13 cellular contexts compared by ENCODE assay signal in the genomic region with DNA sequence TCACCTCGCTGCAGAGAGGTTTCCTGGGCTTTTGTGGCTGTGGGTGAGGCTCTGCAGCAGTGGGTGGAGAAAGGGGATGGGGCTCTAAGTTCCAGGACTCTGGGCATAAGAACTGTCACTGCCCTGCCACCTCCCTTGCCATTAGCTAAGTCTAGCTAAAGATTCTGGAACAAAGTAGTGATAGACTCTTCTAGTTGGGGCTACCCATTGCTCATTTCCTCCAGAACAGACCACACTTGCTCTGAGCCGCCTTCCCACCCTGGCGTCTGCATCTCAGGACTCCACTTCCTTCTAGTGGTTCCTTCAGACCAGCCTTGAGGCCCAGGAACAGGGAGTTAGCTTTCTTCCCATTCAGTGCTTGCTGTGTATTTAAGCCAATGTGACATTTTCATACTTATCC. TPM values are rescaled to one million over a fixed set of nuclear protein-coding genes. Genes with fewer than 3 reads are reported as not detected.
DNase-seq lines count a peak whose midpoint lies in the region; ATAC-seq and TF ChIP-seq lines count a peak whose summit lies in the region.
"Had no signal": no experiment of that assay in that cellular context is flagged by ENCODE, and none has a peak within 500 bp of the region (broad histone marks: within the 10 kb centered on the region; RNA-seq: fewer than 3 reads in every experiment).

No MANE protein-coding gene starts in this region.

- CTCF ChIA-PET in activated CD8-positive, alpha-beta memory T cell treated with anti-CD3 and anti-CD28 coated beads, Interleukin-2, amount 10 ng/mL, durations not matched to agents 7 days and 5 days (lab: Charles Lee) = interaction anchor here (0.9 to 1.0 kb wide), 3 partner anchors 61 to 418 kb away, joined by 3 read pairs; a partner anchor contains a TSS
- CTCF ChIA-PET in activated CD8-positive, alpha-beta T cell treated with anti-CD3 and anti-CD28 coated beads, Interleukin-2, amount 10 ng/mL, durations not matched to agents 7 days and 5 days (lab: Charles Lee) = interaction anchor here (0.5 to 0.6 kb wide), 2 partner anchors 129 to 374 kb away, joined by 3 to 4 read pairs; no protein-coding TSS in a partner anchor

- no peak for DNase-seq in activated CD8-positive, alpha-beta memory T cell treated with anti-CD3 and anti-CD28 coated beads, Interleukin-2, amount 10 ng/mL, durations not matched to agents 7 days and 5 days
- DNase-seq in activated CD8-positive, alpha-beta memory T cell treated with anti-CD3 and anti-CD28 coated beads for 24 hours = no peak
- DNase-seq in activated CD8-positive, alpha-beta T cell treated with anti-CD3 and anti-CD28 coated beads, Interleukin-2, amount 10 ng/mL, durations not matched to agents 7 days and 5 days = no peak
- DNase-seq in left lung (no peak), substantia nigra (lab: John Stamatoyannopoulos, UW) (peak in 8 of 49 donors; percentile 8 to 43 (median 10)), inferior parietal cortex (ENCODE audit: extremely low spot score) (no peak), Karpas-422 (no peak)
- DNase-seq: gastrocnemius medialis, kidney, NCI-H1092 treated with DMSO at 0.1 percent for 48 hours had no signal

- no peaks in the 10 kb centered on the region for H3K9me3 ChIP-seq in left lung
- no peaks in the 10 kb centered on the region for H3K9me3 ChIP-seq in Karpas-422 (ENCODE audit: low read length)
- H3K9me3 ChIP-seq: A549, gastrocnemius medialis, Peyer's patch had no signal

- no peaks in the 10 kb centered on the region for H3K36me3 Mint-ChIP-seq in activated CD8-positive, alpha-beta memory T cell treated with anti-CD3 and anti-CD28 coated beads, Interleukin-2, amount 10 ng/mL, durations not matched to agents 7 days and 5 days
- peaks cover 3% of the 10 kb centered on the region for H3K36me3 Mint-ChIP-seq in activated CD8-positive, alpha-beta T cell treated with anti-CD3 and anti-CD28 coated beads, Interleukin-2, amount 10 ng/mL, durations not matched to agents 7 days and 5 days (ENCODE audit: low read depth)

- H3K4me3 ChIP-seq in left lung = no peak overlapping the region
- H3K4me3 ChIP-seq in Karpas-422 (ENCODE audit: low read length) = no peak overlapping the region
- H3K4me3 ChIP-seq: A549, gastrocnemius medialis, Peyer's patch had no signal

- POLR2A ChIA-PET in activated CD8-positive, alpha-beta T cell treated with anti-CD3 and anti-CD28 coated beads, Interleukin-2, amount 10 ng/mL, durations not matched to agents 7 days and 5 days (lab: Charles Lee) = interaction anchor here (1.0 to 1.5 kb wide), 2 partner anchors 61 to 76 kb away, joined by 3 read pairs; a partner anchor contains a TSS

- no peak overlapping the region for H3K4me2 ChIP-seq in Karpas-422 (ENCODE audit: low read depth, low read length, poor library complexity, severe bottlenecking)
- H3K4me2 ChIP-seq: A549 had no signal

- H3K36me3 ChIP-seq in left lung = peaks cover 0 to 13% of the 10 kb centered on the region in 2 donors
- no peaks in the 10 kb centered on the region for H3K36me3 ChIP-seq in Karpas-422 (ENCODE audit: insufficient read depth, low read length)
- H3K36me3 ChIP-seq: gastrocnemius medialis, Peyer's patch had no signal

- H3K4me1 ChIP-seq in left lung (peaks cover 55 to 100% of the 10 kb centered on the region in 2 donors), Karpas-422 (ENCODE audit: low read length) (no peaks in the 10 kb centered on the region)

- no peak for TF ChIP-seq CTCF in left lung (IDR thresholded peaks at IDR 0.05)

- no peak overlapping the region for H2AFZ ChIP-seq in Karpas-422 (ENCODE audit: low read length)

- ATAC-seq in activated CD8-positive, alpha-beta memory T cell treated with anti-CD3 and anti-CD28 coated beads, Interleukin-2, amount 10 ng/mL, durations not matched to agents 7 days and 5 days = peak; percentile 57
- peak; percentile 40 for ATAC-seq in activated CD8-positive, alpha-beta T cell treated with anti-CD3 and anti-CD28 coated beads, Interleukin-2, amount 10 ng/mL, durations not matched to agents 7 days and 5 days
- ATAC-seq in left lung (peak; percentile 10), HG03432 (IDR thresholded peaks at IDR 0.05; ENCODE audit: unreplicated experiment) (no peak)
- ATAC-seq: A549, gastrocnemius medialis had no signal

- H3K9me3 Mint-ChIP-seq in activated CD8-positive, alpha-beta memory T cell treated with anti-CD3 and anti-CD28 coated beads, Interleukin-2, amount 10 ng/mL, durations not matched to agents 7 days and 5 days (ENCODE audit: low read depth) = no peaks in the 10 kb centered on the region
- no peaks in the 10 kb centered on the region for H3K9me3 Mint-ChIP-seq in activated CD8-positive, alpha-beta T cell treated with anti-CD3 and anti-CD28 coated beads, Interleukin-2, amount 10 ng/mL, durations not matched to agents 7 days and 5 days (ENCODE audit: insufficient read depth)

- no peaks in the 10 kb centered on the region for H3K27me3 Mint-ChIP-seq in activated CD8-positive, alpha-beta memory T cell treated with anti-CD3 and anti-CD28 coated beads, Interleukin-2, amount 10 ng/mL, durations not matched to agents 7 days and 5 days
- no peaks in the 10 kb centered on the region for H3K27me3 Mint-ChIP-seq in activated CD8-positive, alpha-beta T cell treated with anti-CD3 and anti-CD28 coated beads, Interleukin-2, amount 10 ng/mL, durations not matched to agents 7 days and 5 days (ENCODE audit: low read depth)

- peak overlapping the region in 1 of 2 donors; percentile 73 for H3K27ac ChIP-seq in left lung
- peak overlapping the region; percentile 50 for H3K27ac ChIP-seq in substantia nigra (ENCODE audit: low read depth, low read length, poor library complexity, severe bottlenecking)
- no peak overlapping the region for H3K27ac ChIP-seq in Karpas-422 (ENCODE audit: low read length)
- H3K27ac ChIP-seq: A549, gastrocnemius medialis had no signal

- no peak overlapping the region for H3K9ac ChIP-seq in Karpas-422 (ENCODE audit: low read length)

- H4K20me1 ChIP-seq in Karpas-422 (ENCODE audit: insufficient read depth, low read depth, low read length) = no peaks in the 10 kb centered on the region

- no peaks in the 10 kb centered on the region for H3K9me2 ChIP-seq in Karpas-422 (replicated peaks; ENCODE audit: insufficient read depth, low read length)

- H3K27me3 ChIP-seq in left lung = no peaks in the 10 kb centered on the region
- no peaks in the 10 kb centered on the region for H3K27me3 ChIP-seq in Karpas-422 (ENCODE audit: low read length)
- H3K27me3 ChIP-seq: gastrocnemius medialis, Peyer's patch had no signal

- H3K79me2 ChIP-seq in Karpas-422 (ENCODE audit: low read length) = no peaks in the 10 kb centered on the region

- intact Hi-C loops in left lung (cut with DNase I) = no loop called here

- no peak overlapping the region for H3K27ac Mint-ChIP-seq in activated CD8-positive, alpha-beta memory T cell treated with anti-CD3 and anti-CD28 coated beads, Interleukin-2, amount 10 ng/mL, durations not matched to agents 7 days and 5 days
- H3K27ac Mint-ChIP-seq in activated CD8-positive, alpha-beta T cell treated with anti-CD3 and anti-CD28 coated beads, Interleukin-2, amount 10 ng/mL, durations not matched to agents 7 days and 5 days = no peak overlapping the region

- peaks cover 36% of the 10 kb centered on the region for H3K4me1 Mint-ChIP-seq in activated CD8-positive, alpha-beta memory T cell treated with anti-CD3 and anti-CD28 coated beads, Interleukin-2, amount 10 ng/mL, durations not matched to agents 7 days and 5 days
- peaks cover 40% of the 10 kb centered on the region for H3K4me1 Mint-ChIP-seq in activated CD8-positive, alpha-beta T cell treated with anti-CD3 and anti-CD28 coated beads, Interleukin-2, amount 10 ng/mL, durations not matched to agents 7 days and 5 days (ENCODE audit: low read depth)

- no peak overlapping the region for H3K4me3 Mint-ChIP-seq in activated CD8-positive, alpha-beta memory T cell treated with anti-CD3 and anti-CD28 coated beads, Interleukin-2, amount 10 ng/mL, durations not matched to agents 7 days and 5 days
- H3K4me3 Mint-ChIP-seq in activated CD8-positive, alpha-beta T cell treated with anti-CD3 and anti-CD28 coated beads, Interleukin-2, amount 10 ng/mL, durations not matched to agents 7 days and 5 days = no peak overlapping the region

RNA-seq across cellular contexts. Expression of a gene that starts 7.5 kb away (rescaled TPM):
- total RNA-seq in activated CD8-positive, alpha-beta memory T cell treated with anti-CD3 and anti-CD28 coated beads, Interleukin-2, amount 10 ng/mL, durations not matched to agents 7 days and 5 days = 1 to 10 TPM; 1.4 to 8.3 TPM
- total RNA-seq in activated CD8-positive, alpha-beta T cell treated with anti-CD3 and anti-CD28 coated beads, Interleukin-2, amount 10 ng/mL, durations not matched to agents 7 days and 5 days = 1 to 10 TPM; 2.3 to 2.5 TPM
- total RNA-seq in left lung = 10 to 100 TPM; 61.8 to 70.3 TPM
- total RNA-seq in Karpas-422 (2014; rRNA removed; shearing (Covaris generic); ENCODE audit: low replicate concordance) = 1.2 TPM in 1 of 2 replicates, not detected in the other

Comparison
In these comparisons a context has a peak if more than half of its experiments do, and no peak if none do; other contexts are left out.
1. RNA of a gene that starts 7.5 kb away (total RNA-seq): 61.8 to 70.3 TPM in left lung; 1.4 to 8.3 TPM in activated CD8-positive, alpha-beta memory T cell treated with anti-CD3 and anti-CD28 coated beads, Interleukin-2, amount 10 ng/mL, durations not matched to agents 7 days and 5 days, 2.3 to 2.5 TPM in activated CD8-positive, alpha-beta T cell treated with anti-CD3 and anti-CD28 coated beads, Interleukin-2, amount 10 ng/mL, durations not matched to agents 7 days and 5 days and 1.2 TPM in Karpas-422; every median in the first group is over 4 times any median in the second.